ENCODE assay signal across 20 cellular contexts in genomic region chr1:59014827-59015226, GRCh38.
DNase-seq lines count a peak whose midpoint lies in the region; ATAC-seq, FAIRE-seq and TF ChIP-seq lines count a peak whose summit lies in the region.
"Had no signal": no experiment of that assay in that cellular context is flagged by ENCODE, and none has a peak within 500 bp of the region (broad histone marks: within the 10 kb centered on the region; RNA-seq: fewer than 3 reads in every experiment).

No MANE protein-coding gene starts in this region.

- H3K4me1 ChIP-seq in RWPE2 (ENCODE audit: insufficient read depth, poor library complexity, severe bottlenecking) (peaks cover 42% of the 10 kb centered on the region), hepatocyte (ENCODE audit: insufficient read depth) (peaks cover 34% of the 10 kb centered on the region), sigmoid colon (peaks cover 0 to 54% (median 31%) of the 10 kb centered on the region in 4 donors)

- intact Hi-C loops in sigmoid colon (cut with DNase I) = loop anchor here (5.0 to 10.0 kb wide), 2 partner anchors 43 to 200 kb away; no protein-coding TSS in a partner anchor

- H3K27me3 ChIP-seq in RWPE2 (ENCODE audit: insufficient read depth, poor library complexity, severe bottlenecking) = no peaks in the 10 kb centered on the region
- no peaks in the 10 kb centered on the region for H3K27me3 ChIP-seq in hepatocyte
- H3K27me3 ChIP-seq in sigmoid colon = no peaks in the 10 kb centered on the region
- H3K27me3 ChIP-seq: heart right ventricle had no signal

- TF ChIP-seq CTCF in RWPE2 (IDR thresholded peaks at IDR 0.05; ENCODE audit: poor library complexity, severe bottlenecking) (no peak), hepatocyte (IDR thresholded peaks at IDR 0.05; ENCODE audit: poor library complexity) (no peak), sigmoid colon (IDR thresholded peaks at IDR 0.05) (no peak)

- H4K20me1 ChIP-seq in hepatocyte (ENCODE audit: insufficient read depth, poor library complexity, severe bottlenecking) = no peaks in the 10 kb centered on the region

- TF ChIP-seq POLR2A in GM12892 (IDR thresholded peaks at IDR 0.05; ENCODE audit: low read depth, low read length) (no peak), sigmoid colon (IDR thresholded peaks at IDR 0.05) (no peak)

- TF ChIP-seq EP300 in sigmoid colon (IDR thresholded peaks at IDR 0.05) = no peak

- no peak overlapping the region for H2AFZ ChIP-seq in hepatocyte

- H3K9me3 ChIP-seq in RWPE2 (ENCODE audit: severe bottlenecking) (no peaks in the 10 kb centered on the region), hepatocyte (ENCODE audit: low read depth) (no peaks in the 10 kb centered on the region), sigmoid colon (no peaks in the 10 kb centered on the region)

- no peaks in the 10 kb centered on the region for H3K79me2 ChIP-seq in hepatocyte

- H3K27ac ChIP-seq in RWPE2 (ENCODE audit: poor library complexity, severe bottlenecking) = peak overlapping the region; percentile 69
- H3K27ac ChIP-seq in hepatocyte = peak overlapping the region; percentile 95
- peak overlapping the region in 3 of 4 donors; percentile 87 to 95 (median 91) for H3K27ac ChIP-seq in sigmoid colon
- H3K27ac ChIP-seq: HL-60 had no signal

- peak; percentile 78 for FAIRE-seq in GM12892 (lab: Jason Lieb, UNC)

- H3K36me3 ChIP-seq in RWPE2 (ENCODE audit: low read depth) (no peaks in the 10 kb centered on the region), hepatocyte (replicated peaks; ENCODE audit: insufficient read depth, low read depth) (no peaks in the 10 kb centered on the region), sigmoid colon (no peaks in the 10 kb centered on the region)
- H3K36me3 ChIP-seq: heart right ventricle had no signal

- H3K4me3 ChIP-seq in RWPE2 (ENCODE audit: severe bottlenecking) (no peak overlapping the region), hepatocyte (no peak overlapping the region), sigmoid colon (no peak overlapping the region)
- H3K4me3 ChIP-seq: heart right ventricle had no signal

- H3K9me2 ChIP-seq in hepatocyte (replicated peaks; ENCODE audit: insufficient read depth) = no peaks in the 10 kb centered on the region

- no peak overlapping the region for H3K4me2 ChIP-seq in hepatocyte

- no peak for ATAC-seq in RWPE2 (ENCODE audit: low read depth)
- no peak for ATAC-seq in HG03139 (IDR thresholded peaks at IDR 0.05; ENCODE audit: unreplicated experiment)
- no peak for ATAC-seq in HG03159 (IDR thresholded peaks at IDR 0.05; ENCODE audit: unreplicated experiment)
- ATAC-seq: heart right ventricle, Panc1 had no signal

- DNase-seq in GM12892 (ENCODE audit: insufficient read length) = no peak
- no peak for DNase-seq in RWPE2 (ENCODE audit: low spot score)
- no peak for DNase-seq in hepatocyte (ENCODE audit: low spot score)
- DNase-seq in sigmoid colon = no peak
- no peak for DNase-seq in hepatic stellate cell (ENCODE audit: low spot score)
- DNase-seq in DMS153 treated with DMSO at 0.1 percent for 48 hours (lab: John Stamatoyannopoulos, UW; ENCODE audit: unreplicated experiment) = no peak
- DNase-seq: activated CD4-positive, CD25-positive, alpha-beta regulatory T cell treated with anti-CD3 and anti-CD28 coated beads, Interleukin-2, amount 50 U/mL, for 72 hours; activated gamma-delta T cell treated with Interleukin-2 at 50 U/mL for 16 hours; CD4-positive, CD25-positive, alpha-beta regulatory T cell; effector memory CD4-positive, alpha-beta T cell; GDM1; H7; heart right ventricle; NCI-H1694 treated with DMSO at 0.1 percent for 48 hours; stimulated activated CD4-positive, alpha-beta T cell treated with anti-CD3 and anti-CD28 coated beads, Interleukin-2, amount 100 ng/mL, for 24 hours; T1000 had no signal

- 100% methylated on average over 2 of the region's 2 CpGs for WGBS in hepatocyte (ENCODE audit: low lambda C conversion rate, missing lambda C conversion rate)
- 97% methylated on average over 2 of the region's 2 CpGs for WGBS in sigmoid colon, 2 donors
